ENCODE assay signal across 8 cellular contexts in the genomic region with DNA sequence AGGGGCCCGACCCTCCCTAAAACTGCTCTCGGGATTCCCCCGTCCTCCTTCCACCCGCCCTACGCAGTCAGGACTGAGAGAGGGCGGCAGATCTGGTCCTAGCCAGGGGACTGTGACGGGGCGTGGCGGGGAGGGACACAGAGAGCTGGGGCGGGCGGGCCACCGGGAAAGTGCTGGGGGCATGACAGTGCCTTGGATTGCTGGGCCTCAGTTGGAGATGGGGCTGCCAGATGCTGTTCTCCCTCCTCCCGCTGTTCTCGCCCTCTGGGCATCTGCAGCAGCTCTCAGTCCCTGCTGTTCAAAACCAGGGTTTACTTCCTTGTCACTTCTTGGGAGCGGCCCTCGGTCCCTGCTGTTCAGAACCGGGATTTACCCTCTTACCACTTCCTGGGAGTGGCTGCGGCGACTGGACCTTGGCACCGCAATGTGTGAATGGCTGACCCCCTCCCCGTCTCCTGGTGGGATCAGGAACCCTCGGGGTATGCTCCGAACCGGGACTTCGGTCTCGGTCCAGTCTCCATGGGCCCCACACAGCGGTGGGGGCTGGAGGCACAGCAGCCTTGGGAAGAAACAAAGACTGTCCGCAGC. TPM values are rescaled to one million over a fixed set of nuclear protein-coding genes. Genes with fewer than 3 reads are reported as not detected.
DNase-seq lines count a peak whose midpoint lies in the region; ATAC-seq and TF ChIP-seq lines count a peak whose summit lies in the region.

No MANE protein-coding gene starts in this region.

- DNase-seq in Right ventricle myocardium inferior (ENCODE audit: missing footprints) = peak; percentile 83
- no peak for DNase-seq in cardiac septum (ENCODE audit: low spot score)
- peak; percentile 46 for DNase-seq in adipocyte (ENCODE audit: low read depth)
- no peak for DNase-seq in RWPE1 (ENCODE audit: low spot score)
- DNase-seq in NCI-H187 treated with DMSO at 0.1 percent for 48 hours (lab: John Stamatoyannopoulos, UW) = no peak
- DNase-seq in stimulated activated CD4-positive, alpha-beta T cell treated with anti-CD3 and anti-CD28 coated beads, Interleukin-1b, Interleukin-23, amount 100 ng/mL, for 48 hours = no peak

- peak overlapping the region; percentile 92 for H3K4me2 ChIP-seq in skeletal muscle satellite cell (ENCODE audit: low read length)

- peak; percentile 42 for ATAC-seq in Right ventricle myocardium inferior

- H3K9me3 ChIP-seq in adipocyte (ENCODE audit: control insufficient read depth, low read length) = no peaks in the 10 kb centered on the region
- no peaks in the 10 kb centered on the region for H3K9me3 ChIP-seq in skeletal muscle satellite cell (replicated peaks; ENCODE audit: low read length)

- peaks cover 18% of the 10 kb centered on the region for H3K27me3 ChIP-seq in adipocyte (replicated peaks; ENCODE audit: control insufficient read depth, insufficient read depth, low read length)
- H3K27me3 ChIP-seq in skeletal muscle satellite cell (ENCODE audit: control insufficient read depth, insufficient read depth, low read length) = peaks cover 43% of the 10 kb centered on the region

- H3K4me3 ChIP-seq in adipocyte (ENCODE audit: low read length) (peak overlapping the region; percentile 76), iPS-11a (ENCODE audit: low read depth, low read length) (peak overlapping the region; percentile 37), skeletal muscle satellite cell (ENCODE audit: low read length) (peak overlapping the region; percentile 68)

- H3K4me1 ChIP-seq in adipocyte (ENCODE audit: control insufficient read depth, insufficient read depth, low read length) (peaks cover 36% of the 10 kb centered on the region), skeletal muscle satellite cell (ENCODE audit: control insufficient read depth, insufficient read depth, low read length) (peaks cover 36% of the 10 kb centered on the region)

- POLR2A ChIA-PET in RWPE1 (lab: Yijun Ruan, JAX; ENCODE audit: low non-redundant PET) = no interaction called here

- CTCF ChIA-PET in RWPE1 (lab: Yijun Ruan, JAX) = interaction anchor here (0.5 to 1.0 kb wide), 2 partner anchors 29 to 779 kb away, joined by 3 read pairs; no protein-coding TSS in a partner anchor

- H3K9ac ChIP-seq in adipocyte (ENCODE audit: low read length) (peak overlapping the region; percentile 78), skeletal muscle satellite cell (ENCODE audit: low read depth, low read length) (peak overlapping the region; percentile 49)

- TF ChIP-seq CTCF in RWPE1 (conservative IDR thresholded peaks at IDR 0.05; ENCODE audit: low read depth) = no peak

- intact Hi-C loops in Right ventricle myocardium inferior (cut with DNase I) (loop anchor here (2.0 to 5.0 kb wide), 2 partner anchors 64 to 244 kb away; a partner anchor contains a TSS), cardiac septum (cut with DNase I) (loop anchor here (5.0 kb wide), 1 partner anchor 244 kb away; a partner anchor contains a TSS)

- H3K36me3 ChIP-seq in adipocyte (ENCODE audit: control insufficient read depth, insufficient read depth, low read length, severe bottlenecking) (no peaks in the 10 kb centered on the region), skeletal muscle satellite cell (ENCODE audit: insufficient read depth, low read length) (no peaks in the 10 kb centered on the region)

- H3K27ac ChIP-seq in RWPE1 = no peak overlapping the region

RNA-seq across cellular contexts. Expression of a gene that starts 1.8 kb away (rescaled TPM):
- total RNA-seq in Right ventricle myocardium inferior (2.7 TPM), cardiac septum (1.8 TPM)
- total RNA-seq in skeletal muscle satellite cell (2012; rRNA removed) = 13.4 and 13.8 TPM in 2 replicates

RNA-seq across cellular contexts. Expression of a gene that starts 20.5 kb away (rescaled TPM):
- total RNA-seq in Right ventricle myocardium inferior (1,490 TPM), cardiac septum (804 TPM)
- 68.4 and 80.2 TPM in 2 replicates for total RNA-seq in skeletal muscle satellite cell (2012; rRNA removed)

RNA-seq across cellular contexts. Expression of a gene that starts 36.9 kb away (rescaled TPM):
- total RNA-seq in Right ventricle myocardium inferior (1.9 TPM), cardiac septum (3.6 TPM)
- 0.25 and 3.7 TPM in 2 replicates for total RNA-seq in skeletal muscle satellite cell (2012; rRNA removed)

RNA-seq across cellular contexts. Expression of a gene that starts 51.8 kb away (rescaled TPM):
- total RNA-seq in Right ventricle myocardium inferior (110 TPM), cardiac septum (62.5 TPM)
- 26.0 and 29.7 TPM in 2 replicates for total RNA-seq in skeletal muscle satellite cell (2012; rRNA removed)

Comparison
In these comparisons a context has a peak if more than half of its experiments do, and no peak if none do; other contexts are left out.
1. DNase-seq: peak in Right ventricle myocardium inferior (single experiment) and adipocyte (single experiment); none in cardiac septum (single experiment), RWPE1 (single experiment), NCI-H187 treated with DMSO at 0.1 percent for 48 hours (single experiment) and stimulated activated CD4-positive, alpha-beta T cell treated with anti-CD3 and anti-CD28 coated beads, Interleukin-1b, Interleukin-23, amount 100 ng/mL, for 48 hours (single experiment).
2. Peak in every context shown above with its lines, with median percentiles within 50 percentile points of each other: H3K4me3 ChIP-seq.